1 cellular context compared by ENCODE assay signal in genomic region chr11:71929491-71929890, GRCh38.
TF ChIP-seq lines count a peak whose summit lies in the region.

No MANE protein-coding gene starts in this region.

TF ChIP-seq in endothelial cell of umbilical vein, 7 proteins besides CTCF, POLR2A, EP300 and RAD21:
- TF ChIP-seq POLR2AphosphoS5 (IDR thresholded peaks at IDR 0.05; ENCODE audit: insufficient read depth, low read depth, low read length): no peak
